1 cellular context compared by ENCODE assay signal in genomic region chr1:173204693-173205092, GRCh38.
TF ChIP-seq lines count a peak whose summit lies in the region.

No MANE protein-coding gene starts in this region.

TF ChIP-seq in IMR-90, 13 proteins besides CTCF, POLR2A, EP300 and RAD21:
- TF ChIP-seq SMC3 (IDR thresholded peaks at IDR 0.05; ENCODE audit: low read depth, low read length) (no peak), RCOR1 (IDR thresholded peaks at IDR 0.05; ENCODE audit: insufficient replicate concordance, low read length) (no peak), BHLHE40 (IDR thresholded peaks at IDR 0.05; ENCODE audit: low read depth, low read length) (no peak), RFX5 (IDR thresholded peaks at IDR 0.05; ENCODE audit: low read depth, low read length) (no peak), NFE2L2 (IDR thresholded peaks at IDR 0.05; ENCODE audit: low read depth, low read length) (no peak), ELK1 (IDR thresholded peaks at IDR 0.05; ENCODE audit: borderline replicate concordance, low read depth, low read length) (no peak), FOS (IDR thresholded peaks at IDR 0.05; ENCODE audit: low read depth, low read length) (no peak)
